In genomic region chr15:25701716-25702465, GRCh38 we compare ENCODE assay signal across 19 cellular contexts.
"Had no signal": no experiment of that assay in that cellular context is flagged by ENCODE, and none has a peak within 500 bp of the region (broad histone marks: within the 10 kb centered on the region; RNA-seq: fewer than 3 reads in every experiment).

No MANE protein-coding gene starts in this region.

- H3K9me3 ChIP-seq: esophagus squamous epithelium, suprapubic skin, transverse colon, vagina had no signal

- H3K4me1 Mint-ChIP-seq: activated CD4-positive, alpha-beta T cell treated with anti-CD3 and anti-CD28 coated beads for 36 hours; activated T-helper 17 cell treated with anti-CD3 and anti-CD28 coated beads, Interleukin-2, amount 50 U/mL, for 72 hours; T-cell had no signal

- H3K27me3 ChIP-seq: esophagus squamous epithelium, hepatocyte, suprapubic skin, transverse colon, vagina had no signal

- DNase-seq: activated CD4-positive, alpha-beta memory T cell treated with anti-CD3 and anti-CD28 coated beads for 36 hours; activated CD4-positive, alpha-beta T cell treated with anti-CD3 and anti-CD28 coated beads for 36 hours; activated naive CD4-positive, alpha-beta T cell treated with anti-CD3 and anti-CD28 coated beads for 36 hours; activated T-cell treated with anti-CD3 and anti-CD28 coated beads for 4 hours; dermis blood vessel endothelial cell; effector memory CD4-positive, alpha-beta T cell; esophagus squamous epithelium; midbrain; nephron progenitor cell; retina; transverse colon had no signal

- H3K27ac Mint-ChIP-seq: activated CD4-positive, alpha-beta memory T cell treated with anti-CD3 and anti-CD28 coated beads for 36 hours; activated CD4-positive, alpha-beta T cell treated with anti-CD3 and anti-CD28 coated beads for 36 hours; activated naive CD4-positive, alpha-beta T cell treated with anti-CD3 and anti-CD28 coated beads for 36 hours; activated T-helper 17 cell treated with anti-CD3 and anti-CD28 coated beads, Interleukin-2, amount 50 U/mL, for 72 hours; stimulated activated naive CD8-positive, alpha-beta T cell treated with anti-CD3 and anti-CD28 coated beads, Interleukin-15, Interleukin-2, amounts not matched to agents 100 ng/mL and 50 ng/mL, for 24 hours; T-cell; WTC11 had no signal

- H3K4me3 ChIP-seq: esophagus squamous epithelium, hepatocyte, suprapubic skin, transverse colon, vagina had no signal

- H3K36me3 Mint-ChIP-seq: WTC11 had no signal

- H3K9me3 Mint-ChIP-seq: activated CD4-positive, alpha-beta memory T cell treated with anti-CD3 and anti-CD28 coated beads for 36 hours; activated naive CD4-positive, alpha-beta T cell treated with anti-CD3 and anti-CD28 coated beads for 36 hours; activated T-helper 17 cell treated with anti-CD3 and anti-CD28 coated beads, Interleukin-2, amount 50 U/mL, for 72 hours; nephron progenitor cell; stimulated activated naive CD8-positive, alpha-beta T cell treated with anti-CD3 and anti-CD28 coated beads, Interleukin-15, Interleukin-2, amounts not matched to agents 100 ng/mL and 50 ng/mL, for 24 hours; T-cell; WTC11 had no signal

- H3K36me3 ChIP-seq: esophagus squamous epithelium, transverse colon, vagina had no signal

- H3K27ac ChIP-seq: esophagus squamous epithelium, hepatocyte, suprapubic skin, transverse colon, vagina had no signal

- ATAC-seq: activated CD4-positive, alpha-beta T cell treated with anti-CD3 and anti-CD28 coated beads for 36 hours; activated T-helper 17 cell treated with anti-CD3 and anti-CD28 coated beads, Interleukin-2, amount 50 U/mL, for 72 hours; left lobe of liver; T-cell; WTC11 had no signal

- H3K4me1 ChIP-seq: esophagus squamous epithelium, suprapubic skin, transverse colon, vagina had no signal

- H3K4me3 Mint-ChIP-seq: activated CD4-positive, alpha-beta memory T cell treated with anti-CD3 and anti-CD28 coated beads for 36 hours; activated CD4-positive, alpha-beta T cell treated with anti-CD3 and anti-CD28 coated beads for 36 hours; activated naive CD4-positive, alpha-beta T cell treated with anti-CD3 and anti-CD28 coated beads for 36 hours; activated T-helper 17 cell treated with anti-CD3 and anti-CD28 coated beads, Interleukin-2, amount 50 U/mL, for 72 hours; nephron progenitor cell; stimulated activated naive CD8-positive, alpha-beta T cell treated with anti-CD3 and anti-CD28 coated beads, Interleukin-15, Interleukin-2, amounts not matched to agents 100 ng/mL and 50 ng/mL, for 24 hours; T-cell; WTC11 had no signal

- H3K27me3 Mint-ChIP-seq: activated CD4-positive, alpha-beta memory T cell treated with anti-CD3 and anti-CD28 coated beads for 36 hours; activated CD4-positive, alpha-beta T cell treated with anti-CD3 and anti-CD28 coated beads for 36 hours; activated T-helper 17 cell treated with anti-CD3 and anti-CD28 coated beads, Interleukin-2, amount 50 U/mL, for 72 hours; stimulated activated naive CD8-positive, alpha-beta T cell treated with anti-CD3 and anti-CD28 coated beads, Interleukin-15, Interleukin-2, amounts not matched to agents 100 ng/mL and 50 ng/mL, for 24 hours; T-cell had no signal
